ENCODE assay signal across 10 cellular contexts in the genomic region with DNA sequence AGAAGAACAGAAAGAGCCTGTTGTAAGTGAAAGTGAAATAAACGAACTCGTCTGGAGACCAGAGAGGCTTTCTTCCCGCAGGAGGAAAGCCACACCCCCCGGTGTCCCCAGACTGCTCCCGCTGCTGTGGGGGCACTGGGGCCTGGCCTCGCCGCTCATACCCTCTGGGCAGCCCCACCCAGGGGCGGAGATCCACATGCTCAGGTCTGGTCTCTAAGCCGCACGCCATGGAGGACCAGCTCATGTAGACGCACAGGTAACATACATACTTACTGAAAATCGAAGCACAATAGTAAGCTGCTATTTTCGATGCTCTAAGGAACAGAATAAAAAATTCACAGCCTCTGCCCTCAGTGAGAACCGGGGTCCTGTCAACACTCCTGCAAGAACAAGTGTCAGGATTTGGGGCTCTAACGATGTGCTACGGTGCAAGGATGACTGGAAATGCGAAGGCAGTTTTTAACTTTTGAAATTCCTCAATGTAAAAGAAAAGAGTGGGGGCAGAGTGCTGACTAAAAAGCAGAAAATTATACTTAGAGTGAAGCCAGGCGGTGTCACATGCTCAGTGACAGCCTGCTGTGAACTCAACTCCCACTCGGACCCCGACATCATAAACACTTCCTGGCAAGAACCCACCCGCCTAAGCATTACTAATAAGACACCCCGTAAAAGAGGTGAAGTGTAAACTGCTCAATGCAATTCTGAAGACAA.
DNase-seq lines count a peak whose midpoint lies in the region; ATAC-seq and TF ChIP-seq lines count a peak whose summit lies in the region.
"Had no signal": no experiment of that assay in that cellular context is flagged by ENCODE, and none has a peak within 500 bp of the region (broad histone marks: within the 10 kb centered on the region; RNA-seq: fewer than 3 reads in every experiment).

No MANE protein-coding gene starts in this region.

- ATAC-seq in activated T-cell treated with anti-CD3 and anti-CD28 coated beads, Interleukin-2, amount 50 U/mL, for 72 hours (replicated peaks in 1 of 2), result peak; percentile 56 to 57
- ATAC-seq: K562 had no signal

- peaks cover 7% of the 10 kb centered on the region for H3K4me1 ChIP-seq in DOHH2 (ENCODE audit: control insufficient read depth, low read length)
- peaks cover 4 to 52% (median 35%) of the 10 kb centered on the region in 6 donors for H3K4me1 ChIP-seq in spleen

- H4K20me1 ChIP-seq in DOHH2 (ENCODE audit: control insufficient read depth, insufficient read depth, low read depth, low read length), result no peaks in the 10 kb centered on the region

- H3K9me3 ChIP-seq in DOHH2 (ENCODE audit: control insufficient read depth, insufficient read depth, low read length) (no peaks in the 10 kb centered on the region), spleen (no peaks in the 10 kb centered on the region)

- H3K27me3 ChIP-seq in DOHH2 (ENCODE audit: control insufficient read depth, low read length) (no peaks in the 10 kb centered on the region), spleen (replicated peaks in 1 of 7) (no peaks in the 10 kb centered on the region)

- no peak for TF ChIP-seq CTCF in DOHH2 (IDR thresholded peaks at IDR 0.05; ENCODE audit: low read depth, low read length, poor library complexity, severe bottlenecking)
- no peak for TF ChIP-seq CTCF in NB4 (IDR thresholded peaks at IDR 0.05; ENCODE audit: low read depth, low read length)
- no peak for TF ChIP-seq CTCF in spleen (IDR thresholded peaks at IDR 0.05 in 8 of 11, conservative IDR thresholded peaks at IDR 0.05 in 3 of 11)

- peak overlapping the region; percentile 85 to 97 for H3K4me3 Mint-ChIP-seq in activated T-cell treated with anti-CD3 and anti-CD28 coated beads, Interleukin-2, amount 50 U/mL, for 72 hours

- peaks cover 94% of the 10 kb centered on the region for H3K4me1 Mint-ChIP-seq in activated T-cell treated with anti-CD3 and anti-CD28 coated beads, Interleukin-2, amount 50 U/mL, for 72 hours (ENCODE audit: low read depth)

- H3K36me3 ChIP-seq in DOHH2 (ENCODE audit: control insufficient read depth, low read length) (no peaks in the 10 kb centered on the region), spleen (peaks cover 0 to 32% (median 1%) of the 10 kb centered on the region in 6 donors)

- 52 to 64% (median 61%) methylated on average over 22 of the region's 22 CpGs for WGBS in spleen, 5 donors

- no peaks in the 10 kb centered on the region for H3F3A ChIP-seq in DOHH2 (ENCODE audit: control insufficient read depth, insufficient read depth)

- H3K27ac ChIP-seq in DOHH2 (ENCODE audit: low read depth, low read length) (no peak overlapping the region), spleen (peak overlapping the region in 6 of 8 donors; percentile 37 to 68 (median 58))

- H3K36me3 Mint-ChIP-seq in activated T-cell treated with anti-CD3 and anti-CD28 coated beads, Interleukin-2, amount 50 U/mL, for 72 hours (ENCODE audit: insufficient read depth in 2 of 2), result peaks cover 4 to 11% of the 10 kb centered on the region in 2 donors

- no peaks in the 10 kb centered on the region for H3K9me2 ChIP-seq in DOHH2 (replicated peaks; ENCODE audit: control insufficient read depth, low read length)

- H3K9me3 Mint-ChIP-seq in activated T-cell treated with anti-CD3 and anti-CD28 coated beads, Interleukin-2, amount 50 U/mL, for 72 hours, result no peaks in the 10 kb centered on the region

- TF ChIP-seq POLR2A in NB4 (IDR thresholded peaks at IDR 0.05; ENCODE audit: extremely low read depth, insufficient read length) (no peak), spleen (IDR thresholded peaks at IDR 0.05) (no peak)

- peak overlapping the region; percentile 100 for H3K27ac Mint-ChIP-seq in activated T-cell treated with anti-CD3 and anti-CD28 coated beads, Interleukin-2, amount 50 U/mL, for 72 hours

- no peaks in the 10 kb centered on the region for H3K79me2 ChIP-seq in DOHH2 (ENCODE audit: control insufficient read depth, low read length)

- no peaks in the 10 kb centered on the region for H3K27me3 Mint-ChIP-seq in activated T-cell treated with anti-CD3 and anti-CD28 coated beads, Interleukin-2, amount 50 U/mL, for 72 hours (ENCODE audit: low read depth)

- DNase-seq in NB4 (ENCODE audit: low read depth), result peak; percentile 56
- peak; percentile 79 to 80 for DNase-seq in activated T-cell treated with anti-CD3 and anti-CD28 coated beads, Interleukin-2, amount 50 U/mL, for 72 hours
- peak; percentile 82 for DNase-seq in spleen
- DNase-seq in GF-D8 (lab: John Stamatoyannopoulos, UW), result no peak
- no peak for DNase-seq in middle frontal gyrus (ENCODE audit: extremely low spot score, low spot score)
- no peak for DNase-seq in NCI-H2081 (lab: John Stamatoyannopoulos, UW)
- no peak for DNase-seq in SW480 (ENCODE audit: low spot score)

- peak overlapping the region; percentile 40 for H3K4me3 ChIP-seq in DOHH2 (ENCODE audit: low read length)
- H3K4me3 ChIP-seq in NB4 (ENCODE audit: low read depth, low read length), result peak overlapping the region; percentile 36
- peak overlapping the region; percentile 0 to 66 (median 31) for H3K4me3 ChIP-seq in spleen
- H3K4me3 ChIP-seq: K562, lung had no signal

- H3K4me2 ChIP-seq in DOHH2 (ENCODE audit: low read length), result peak overlapping the region; percentile 58

- intact Hi-C loops in spleen (cut with DNase I; ENCODE audit: low total_unique reads), result no loop called here

Comparison
In these comparisons a context has a peak if more than half of its experiments do, and no peak if none do; other contexts are left out.
1. DNase-seq: peak in NB4 (single experiment), activated T-cell treated with anti-CD3 and anti-CD28 coated beads, Interleukin-2, amount 50 U/mL, for 72 hours (2 of 2) and spleen (single experiment); none in GF-D8 (single experiment), middle frontal gyrus (single experiment), NCI-H2081 (0 of 2) and SW480 (single experiment).
2. Peak in every context shown above with its lines, with median percentiles within 50 percentile points of each other: H3K4me3 ChIP-seq.